Comparison of ENCODE assay signal across 1 cellular context in the genomic region with DNA sequence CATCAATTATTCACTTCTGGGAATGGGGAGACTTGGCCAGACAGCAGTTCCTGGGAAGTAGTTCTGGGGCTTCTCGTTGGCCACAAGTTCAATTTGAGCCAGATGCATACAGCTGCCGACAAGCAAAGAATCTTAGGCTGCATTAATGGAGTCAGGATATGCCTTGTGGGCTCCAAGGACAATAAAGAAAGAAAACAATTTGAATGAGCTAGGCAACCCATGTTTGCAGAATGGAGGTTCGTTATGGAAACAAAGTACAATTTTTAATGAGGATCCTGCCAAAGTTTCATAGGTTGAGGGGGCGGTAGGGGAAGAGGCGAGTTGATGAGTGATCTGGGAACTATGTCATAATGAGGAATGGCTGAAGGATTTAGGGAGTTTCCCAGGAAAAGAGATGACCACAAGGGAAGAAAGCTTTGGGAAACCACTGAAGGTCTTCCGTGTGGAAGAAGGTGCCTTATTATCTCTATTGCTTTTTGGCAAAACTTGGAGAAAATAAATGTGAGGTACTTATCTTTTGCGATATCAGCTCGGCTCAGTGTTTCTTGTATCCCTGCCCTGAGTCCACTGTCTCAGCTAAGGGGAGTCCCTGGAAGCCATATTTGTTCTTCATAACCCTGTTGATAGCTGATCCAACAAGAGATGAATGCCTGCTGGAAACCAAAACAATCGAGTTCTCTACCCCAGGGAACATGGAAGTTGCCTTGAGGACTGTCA.
TF ChIP-seq lines count a peak whose summit lies in the region.

No MANE protein-coding gene starts in this region.

TF ChIP-seq in HepG2, 621 proteins besides CTCF, POLR2A, EP300 and RAD21 (continued from another document):
- TF ChIP-seq, protein P1, sequence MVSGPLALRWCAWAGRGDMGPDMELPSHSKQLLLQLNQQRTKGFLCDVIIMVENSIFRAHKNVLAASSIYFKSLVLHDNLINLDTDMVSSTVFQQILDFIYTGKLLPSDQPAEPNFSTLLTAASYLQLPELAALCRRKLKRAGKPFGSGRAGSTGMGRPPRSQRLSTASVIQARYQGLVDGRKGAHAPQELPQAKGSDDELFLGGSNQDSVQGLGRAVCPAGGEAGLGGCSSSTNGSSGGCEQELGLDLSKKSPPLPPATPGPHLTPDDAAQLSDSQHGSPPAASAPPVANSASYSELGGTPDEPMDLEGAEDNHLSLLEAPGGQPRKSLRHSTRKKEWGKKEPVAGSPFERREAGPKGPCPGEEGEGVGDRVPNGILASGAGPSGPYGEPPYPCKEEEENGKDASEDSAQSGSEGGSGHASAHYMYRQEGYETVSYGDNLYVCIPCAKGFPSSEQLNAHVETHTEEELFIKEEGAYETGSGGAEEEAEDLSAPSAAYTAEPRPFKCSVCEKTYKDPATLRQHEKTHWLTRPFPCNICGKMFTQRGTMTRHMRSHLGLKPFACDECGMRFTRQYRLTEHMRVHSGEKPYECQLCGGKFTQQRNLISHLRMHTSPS (CRISPR knock-in tag; IDR thresholded peaks at IDR 0.05; ENCODE audit: low read depth): no peak
- TF ChIP-seq ZFP37 (CRISPR knock-in tag; IDR thresholded peaks at IDR 0.05; ENCODE audit: borderline replicate concordance): no peak
- no peak for TF ChIP-seq ZNF678 (CRISPR knock-in tag; IDR thresholded peaks at IDR 0.05)
- TF ChIP-seq PHF21A (CRISPR knock-in tag; IDR thresholded peaks at IDR 0.05): peak; percentile 19; the same call in 1 of the 2 replicates
- no peak for TF ChIP-seq SIX4 (CRISPR knock-in tag; IDR thresholded peaks at IDR 0.05)
- TF ChIP-seq ZNF749 (CRISPR knock-in tag; IDR thresholded peaks at IDR 0.05; ENCODE audit: borderline replicate concordance): no peak
- TF ChIP-seq ATF1 (CRISPR knock-in tag; IDR thresholded peaks at IDR 0.05): no peak
- no peak for TF ChIP-seq NPAS2 (CRISPR knock-in tag; IDR thresholded peaks at IDR 0.05; ENCODE audit: borderline replicate concordance)
